In the genomic region with DNA sequence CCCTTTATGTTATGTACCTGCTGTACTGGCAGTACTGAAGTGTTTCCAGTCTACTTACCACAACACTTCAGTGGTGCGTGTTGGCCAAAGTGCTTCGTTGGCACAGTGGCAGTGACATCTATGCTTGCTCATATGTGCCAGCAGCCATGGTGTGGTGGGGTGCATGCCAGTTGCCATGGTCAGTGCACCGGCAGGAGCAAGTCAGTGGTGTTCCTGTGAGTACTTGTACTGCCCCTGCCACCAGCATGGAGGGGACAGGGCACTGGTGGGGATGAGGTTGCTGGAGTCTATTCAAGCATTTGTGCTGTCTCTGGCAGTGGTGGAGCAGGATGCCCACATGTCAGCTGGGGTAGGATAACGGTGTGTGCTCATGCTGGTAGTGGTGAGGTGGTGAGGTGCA, we compare ENCODE assay signal across 21 cellular contexts.
"Had no signal": no experiment of that assay in that cellular context is flagged by ENCODE, and none has a peak within 500 bp of the region (broad histone marks: within the 10 kb centered on the region; RNA-seq: fewer than 3 reads in every experiment).

No MANE protein-coding gene starts in this region.

- H3K27me3 ChIP-seq: SJSA1 had no signal

- H3K4me3 ChIP-seq: SJSA1, SK-N-MC had no signal

- DNase-seq: KBM-7, MV-4-11, NCI-H1048, NCI-H1105, NCI-H1417, NCI-H1436 treated with DMSO at 0.1 percent for 48 hours, NCI-H1694, NCI-H1930, NCI-H2081 treated with DMSO at 0.1 percent for 48 hours, NCI-H2171, NCI-H524, NCI-H526 treated with DMSO at 0.1 percent for 48 hours, NCI-H774, Right ventricle myocardium superior, RPMI8226, SIG-M5 had no signal

- H3K4me1 ChIP-seq: SJSA1 had no signal

- FAIRE-seq: HTR-8/SVneo, RCC 7860 had no signal

- H3K36me3 ChIP-seq: SJSA1 had no signal

- H3K27ac ChIP-seq: HL-60, SJSA1, SK-N-MC had no signal
